29 cellular contexts compared by ENCODE assay signal in the genomic region with DNA sequence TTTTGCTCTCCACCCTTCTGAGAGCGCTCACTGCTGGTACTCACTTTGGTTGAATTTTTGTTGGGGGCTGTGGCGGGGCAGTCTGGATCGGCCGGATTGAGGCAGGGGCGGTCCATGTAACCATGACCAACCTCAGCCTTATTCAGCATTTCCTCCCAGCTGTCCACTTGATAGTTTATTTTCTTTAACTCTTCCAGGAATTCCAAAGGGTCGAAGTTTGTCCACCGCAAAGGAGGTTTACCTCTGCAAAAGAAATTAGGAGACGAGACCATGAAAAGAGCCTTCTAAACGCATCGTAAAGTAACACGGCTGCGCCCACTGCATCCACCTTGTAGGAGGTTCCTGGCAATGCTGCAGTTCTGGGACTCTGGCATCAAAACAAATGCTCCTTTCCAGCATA.
"Had no signal": no experiment of that assay in that cellular context is flagged by ENCODE, and none has a peak within 500 bp of the region (broad histone marks: within the 10 kb centered on the region; RNA-seq: fewer than 3 reads in every experiment).

No MANE protein-coding gene starts in this region.

- H3K27ac ChIP-seq: colonic mucosa, esophagus muscularis mucosa, foreskin keratinocyte, gastroesophageal sphincter, heart right ventricle, left lung, neutrophil, pancreas, suprapubic skin, transverse colon, upper lobe of right lung, uterus had no signal

- H3K9me3 ChIP-seq: colonic mucosa, esophagus muscularis mucosa, gastroesophageal sphincter, heart right ventricle, left lung, neutrophil, pancreas, suprapubic skin, transverse colon, upper lobe of right lung, uterus had no signal

- H3K4me3 Mint-ChIP-seq: dendritic cell treated with granulocyte-macrophage colony-stimulating factor and Interleukin-4, amounts not matched to agents 40 ng/mL and 50 ng/mL, for 4 days; naive thymus-derived CD4-positive, alpha-beta T cell; nephron; stimulated activated memory B cell treated with anti-CD40 and anti-IgM and Interleukin-4, amounts not matched to agents 10 μg/mL and 1 μg/mL and 100 μg/mL, for 72 hours; stimulated activated naive CD8-positive, alpha-beta T cell treated with anti-CD3 and anti-CD28 coated beads, Interleukin-15, Interleukin-2, amounts not matched to agents 100 ng/mL and 50 ng/mL, for 24 hours had no signal

- H3K4me1 ChIP-seq: colonic mucosa, foreskin keratinocyte, left lung, uterus had no signal

- ATAC-seq: foreskin keratinocyte; gastroesophageal sphincter; heart right ventricle; left cardiac atrium; left lung; naive thymus-derived CD4-positive, alpha-beta T cell; pancreas; sciatic nerve; stimulated activated memory B cell treated with anti-CD40 and anti-IgM and Interleukin-4, amounts not matched to agents 10 μg/mL and 1 μg/mL and 100 μg/mL, for 72 hours; upper lobe of right lung had no signal

- H3K4me3 ChIP-seq: colonic mucosa, esophagus muscularis mucosa, gastroesophageal sphincter, heart right ventricle, left lung, pancreas, smooth muscle cell, suprapubic skin, transverse colon, upper lobe of right lung, uterus had no signal

- FAIRE-seq: endothelial cell of umbilical vein, islet of Langerhans, pancreas had no signal

- H3K36me3 ChIP-seq: colonic mucosa, neutrophil, uterus had no signal

- H3K4me1 Mint-ChIP-seq: stimulated activated memory B cell treated with anti-CD40 and anti-IgM and Interleukin-4, amounts not matched to agents 10 μg/mL and 1 μg/mL and 100 μg/mL, for 72 hours had no signal

- H3K9me3 Mint-ChIP-seq: dendritic cell treated with granulocyte-macrophage colony-stimulating factor and Interleukin-4, amounts not matched to agents 40 ng/mL and 50 ng/mL, for 4 days; naive thymus-derived CD4-positive, alpha-beta T cell; nephron; stimulated activated memory B cell treated with anti-CD40 and anti-IgM and Interleukin-4, amounts not matched to agents 10 μg/mL and 1 μg/mL and 100 μg/mL, for 72 hours; stimulated activated naive CD8-positive, alpha-beta T cell treated with anti-CD3 and anti-CD28 coated beads, Interleukin-15, Interleukin-2, amounts not matched to agents 100 ng/mL and 50 ng/mL, for 24 hours had no signal

- DNase-seq: colonic mucosa; effector memory CD4-positive, alpha-beta T cell; foreskin keratinocyte; heart right ventricle; hippocampal formation; left cardiac atrium; left lung; mesenchymal stem cell; midbrain; naive thymus-derived CD4-positive, alpha-beta T cell; pancreas; stimulated activated CD4-positive, alpha-beta T cell treated with anti-CD3 and anti-CD28 coated beads, Interleukin-12 subunit alpha, Interleukin-12 subunit beta, amount 100 ng/mL, for 4 hours; stimulated activated CD4-positive, alpha-beta T cell treated with anti-CD3 and anti-CD28 coated beads, Interleukin-1b, Interleukin-23, amount 100 ng/mL, for 48 hours; stimulated activated CD4-positive, alpha-beta T cell treated with anti-CD3 and anti-CD28 coated beads, Interleukin-4, amount 100 ng/mL, for 24 hours; transverse colon; upper lobe of right lung; uterus had no signal

- H3K27ac Mint-ChIP-seq: dendritic cell treated with granulocyte-macrophage colony-stimulating factor and Interleukin-4, amounts not matched to agents 40 ng/mL and 50 ng/mL, for 4 days; stimulated activated memory B cell treated with anti-CD40 and anti-IgM and Interleukin-4, amounts not matched to agents 10 μg/mL and 1 μg/mL and 100 μg/mL, for 72 hours; stimulated activated naive CD8-positive, alpha-beta T cell treated with anti-CD3 and anti-CD28 coated beads, Interleukin-15, Interleukin-2, amounts not matched to agents 100 ng/mL and 50 ng/mL, for 24 hours had no signal

- H3K27me3 ChIP-seq: colonic mucosa, esophagus muscularis mucosa, foreskin keratinocyte, gastroesophageal sphincter, heart right ventricle, left lung, pancreas, suprapubic skin, transverse colon, upper lobe of right lung, uterus had no signal

- H3K4me2 ChIP-seq: smooth muscle cell had no signal
